17 cellular contexts compared by ENCODE assay signal in genomic region chr7:99453105-99453504, GRCh38.
"Had no signal": no experiment of that assay in that cellular context is flagged by ENCODE, and none has a peak within 500 bp of the region (broad histone marks: within the 10 kb centered on the region; RNA-seq: fewer than 3 reads in every experiment).

No MANE protein-coding gene starts in this region.

- H3K27ac ChIP-seq: gastroesophageal sphincter, parathyroid adenoma, thoracic aorta had no signal

- H3K4me3 Mint-ChIP-seq: activated CD4-positive, alpha-beta T cell treated with anti-CD3 and anti-CD28 coated beads, Interleukin-2, amount 10 ng/mL, durations not matched to agents 7 days and 5 days; activated T-helper 1 cell treated with anti-CD3 and anti-CD28 coated beads, Interleukin-12 subunit alpha, Interleukin-12 subunit beta, Interleukin-2, Interleukin-4 antibody, amounts not matched to agents 30 ng/mL and 10 ng/mL and 1 ng/mL, durations not matched to agents 14 hours and 24 hours and 36 hours; dendritic cell treated with granulocyte-macrophage colony-stimulating factor and Interleukin-4, amounts not matched to agents 40 ng/mL and 50 ng/mL, for 4 days; immature natural killer cell; mesothelial cell of epicardium; stimulated activated effector memory CD8-positive, alpha-beta T cell treated with anti-CD3 and anti-CD28 coated beads, Interleukin-12 subunit alpha, Interleukin-12 subunit beta, amount 100 ng/mL, for 72 hours; T-cell had no signal

- H3K9ac ChIP-seq: parathyroid adenoma had no signal

- H3K27me3 ChIP-seq: gastroesophageal sphincter had no signal

- ATAC-seq: gastroesophageal sphincter; stimulated activated effector memory CD8-positive, alpha-beta T cell treated with anti-CD3 and anti-CD28 coated beads, Interleukin-12 subunit alpha, Interleukin-12 subunit beta, amount 100 ng/mL, for 72 hours; T-cell had no signal

- H3K27ac Mint-ChIP-seq: activated CD4-positive, alpha-beta T cell treated with anti-CD3 and anti-CD28 coated beads, Interleukin-2, amount 10 ng/mL, durations not matched to agents 7 days and 5 days; activated T-helper 1 cell treated with anti-CD3 and anti-CD28 coated beads, Interleukin-12 subunit alpha, Interleukin-12 subunit beta, Interleukin-2, Interleukin-4 antibody, amounts not matched to agents 30 ng/mL and 10 ng/mL and 1 ng/mL, durations not matched to agents 14 hours and 24 hours and 36 hours; dendritic cell treated with granulocyte-macrophage colony-stimulating factor and Interleukin-4, amounts not matched to agents 40 ng/mL and 50 ng/mL, for 4 days; mesothelial cell of epicardium; stimulated activated effector memory CD8-positive, alpha-beta T cell treated with anti-CD3 and anti-CD28 coated beads, Interleukin-12 subunit alpha, Interleukin-12 subunit beta, amount 100 ng/mL, for 72 hours; T-cell had no signal

- H2AFZ ChIP-seq: parathyroid adenoma had no signal

- H3K9me3 Mint-ChIP-seq: activated CD4-positive, alpha-beta T cell treated with anti-CD3 and anti-CD28 coated beads, Interleukin-2, amount 10 ng/mL, durations not matched to agents 7 days and 5 days; activated T-helper 1 cell treated with anti-CD3 and anti-CD28 coated beads, Interleukin-12 subunit alpha, Interleukin-12 subunit beta, Interleukin-2, Interleukin-4 antibody, amounts not matched to agents 30 ng/mL and 10 ng/mL and 1 ng/mL, durations not matched to agents 14 hours and 24 hours and 36 hours; dendritic cell treated with granulocyte-macrophage colony-stimulating factor and Interleukin-4, amounts not matched to agents 40 ng/mL and 50 ng/mL, for 4 days; mesothelial cell of epicardium; stimulated activated effector memory CD8-positive, alpha-beta T cell treated with anti-CD3 and anti-CD28 coated beads, Interleukin-12 subunit alpha, Interleukin-12 subunit beta, amount 100 ng/mL, for 72 hours; T-cell had no signal

- H3K4me1 Mint-ChIP-seq: activated CD4-positive, alpha-beta T cell treated with anti-CD3 and anti-CD28 coated beads, Interleukin-2, amount 10 ng/mL, durations not matched to agents 7 days and 5 days; mesothelial cell of epicardium; T-cell had no signal

- H3K9me3 ChIP-seq: gastroesophageal sphincter, thoracic aorta had no signal

- H3K4me1 ChIP-seq: gastroesophageal sphincter, parathyroid adenoma had no signal

- H3K4me3 ChIP-seq: gastroesophageal sphincter, lung, thoracic aorta had no signal

- DNase-seq: activated CD4-positive, alpha-beta T cell treated with anti-CD3 and anti-CD28 coated beads, Interleukin-2, amount 10 ng/mL, durations not matched to agents 7 days and 5 days; activated CD8-positive, alpha-beta memory T cell treated with anti-CD3 and anti-CD28 coated beads, Interleukin-2, amount 50 U/mL, for 48 hours; cerebellar nuclear complex; effector memory CD4-positive, alpha-beta T cell; hypothalamus; immature natural killer cell; stimulated activated CD4-positive, alpha-beta T cell treated with anti-CD3 and anti-CD28 coated beads, Interleukin-12 subunit alpha, Interleukin-12 subunit beta, amount 100 ng/mL, for 4 hours; T-cell; T-helper 9 cell had no signal

- H3K27me3 Mint-ChIP-seq: activated CD4-positive, alpha-beta T cell treated with anti-CD3 and anti-CD28 coated beads, Interleukin-2, amount 10 ng/mL, durations not matched to agents 7 days and 5 days; dendritic cell treated with granulocyte-macrophage colony-stimulating factor and Interleukin-4, amounts not matched to agents 40 ng/mL and 50 ng/mL, for 4 days; T-cell had no signal
